ENCODE assay signal across 21 cellular contexts in the genomic region with DNA sequence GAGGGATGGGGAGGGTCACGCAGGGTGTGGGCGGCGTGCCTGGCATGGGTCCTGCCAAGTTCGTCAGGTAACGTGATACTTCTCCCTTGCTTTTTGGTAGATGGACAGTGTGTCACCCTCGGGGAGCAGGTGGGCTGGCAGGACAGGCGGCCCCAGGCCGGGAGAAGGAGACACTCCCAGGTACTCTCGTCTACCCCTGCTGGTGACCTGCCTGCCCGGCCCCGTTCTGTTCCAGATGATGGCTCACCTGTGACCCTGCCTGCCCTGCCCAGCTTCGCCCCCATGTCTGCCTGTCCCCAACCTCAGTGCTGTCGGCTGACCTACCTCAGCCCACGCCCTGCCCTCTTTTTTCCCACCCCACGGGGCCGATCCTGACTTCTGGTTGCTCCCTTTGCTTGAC.
"Had no signal": no experiment of that assay in that cellular context is flagged by ENCODE, and none has a peak within 500 bp of the region (broad histone marks: within the 10 kb centered on the region; RNA-seq: fewer than 3 reads in every experiment).

No MANE protein-coding gene starts in this region.

- H3K27ac Mint-ChIP-seq: dendritic cell treated with granulocyte-macrophage colony-stimulating factor and Interleukin-4, amounts not matched to agents 40 ng/mL and 50 ng/mL, for 4 days; effector memory CD8-positive, alpha-beta T cell; progenitor cell of endocrine pancreas had no signal

- H3K27ac ChIP-seq: epithelial cell of prostate, esophagus squamous epithelium, hepatocyte, left ventricle myocardium inferior, lower lobe of right lung, ovary, suprapubic skin, thyroid gland, upper lobe of left lung, uterus had no signal

- H3K27me3 Mint-ChIP-seq: dendritic cell treated with granulocyte-macrophage colony-stimulating factor and Interleukin-4, amounts not matched to agents 40 ng/mL and 50 ng/mL, for 4 days had no signal

- H3K4me3 Mint-ChIP-seq: dendritic cell treated with granulocyte-macrophage colony-stimulating factor and Interleukin-4, amounts not matched to agents 40 ng/mL and 50 ng/mL, for 4 days; effector memory CD8-positive, alpha-beta T cell; naive B cell had no signal

- H3K9me3 ChIP-seq: esophagus squamous epithelium, left ventricle myocardium inferior, lower lobe of right lung, ovary, suprapubic skin, thyroid gland, upper lobe of left lung, uterus had no signal

- ATAC-seq: effector memory CD8-positive, alpha-beta T cell; left cardiac atrium; lower lobe of right lung; right cardiac atrium; stimulated activated naive CD8-positive, alpha-beta T cell treated with anti-CD3 and anti-CD28 coated beads, Interleukin-15, Interleukin-2, amounts not matched to agents 100 U/mL and 50 U/mL, for 24 hours had no signal

- H3K4me1 ChIP-seq: esophagus squamous epithelium, left ventricle myocardium inferior, lower lobe of right lung, suprapubic skin, thyroid gland, upper lobe of left lung, uterus had no signal

- H3K4me3 ChIP-seq: esophagus squamous epithelium, hepatocyte, left ventricle myocardium inferior, lower lobe of right lung, ovary, smooth muscle cell, suprapubic skin, thyroid gland, upper lobe of left lung, uterus had no signal

- H3K27me3 ChIP-seq: hepatocyte, ovary, suprapubic skin, thyroid gland, upper lobe of left lung, uterus had no signal

- H3K9me3 Mint-ChIP-seq: dendritic cell treated with granulocyte-macrophage colony-stimulating factor and Interleukin-4, amounts not matched to agents 40 ng/mL and 50 ng/mL, for 4 days; effector memory CD8-positive, alpha-beta T cell; naive B cell had no signal

- H3K36me3 Mint-ChIP-seq: naive B cell had no signal

- H2AFZ ChIP-seq: hepatocyte had no signal

- DNase-seq: effector memory CD8-positive, alpha-beta T cell; esophagus squamous epithelium; kidney; left cardiac atrium; left ventricle myocardium inferior; lower lobe of right lung; naive B cell; nucleus accumbens; ovary; stimulated activated CD4-positive, alpha-beta T cell treated with anti-CD3 and anti-CD28 coated beads, Interleukin-2, amount 100 ng/mL, for 48 hours; stimulated activated naive CD8-positive, alpha-beta T cell treated with anti-CD3 and anti-CD28 coated beads, Interleukin-15, Interleukin-2, amounts not matched to agents 100 U/mL and 50 U/mL, for 24 hours; thyroid gland; uterus had no signal

- H3K4me2 ChIP-seq: hepatocyte, smooth muscle cell had no signal

- H3K36me3 ChIP-seq: esophagus squamous epithelium, left ventricle myocardium inferior, lower lobe of right lung, ovary, suprapubic skin, thyroid gland, upper lobe of left lung, uterus had no signal
